ENCODE assay signal across 13 cellular contexts in the genomic region with DNA sequence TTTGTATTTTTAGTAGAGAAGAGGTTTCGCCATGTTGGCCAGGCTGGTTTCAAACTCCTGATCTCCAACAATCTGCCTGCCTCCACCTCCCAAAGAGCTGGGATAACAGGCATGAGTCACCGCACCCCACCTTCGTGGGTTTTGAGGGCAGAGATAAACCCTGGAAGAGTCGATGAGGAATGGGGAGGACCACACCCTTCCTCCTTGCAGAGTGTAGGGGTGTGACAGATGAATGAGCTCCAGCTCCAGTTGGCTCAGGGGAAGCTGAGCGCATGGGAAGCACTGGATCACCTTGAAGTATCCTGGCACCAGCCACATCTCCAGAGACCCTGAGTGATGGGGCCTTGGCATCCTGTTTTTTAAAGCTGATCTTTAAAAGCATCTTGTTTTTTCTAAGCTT. TPM values are rescaled to one million over a fixed set of nuclear protein-coding genes. Genes with fewer than 3 reads are reported as not detected.
"Had no signal": no experiment of that assay in that cellular context is flagged by ENCODE, and none has a peak within 500 bp of the region (broad histone marks: within the 10 kb centered on the region; RNA-seq: fewer than 3 reads in every experiment).

No MANE protein-coding gene starts in this region.

RNA-seq across cellular contexts. Expression of gene SPDYE2, which starts 32.5 kb away (rescaled TPM):
- total RNA-seq: dermis blood vessel endothelial cell, endothelial cell of umbilical vein, epithelial cell of proximal tubule, esophagus squamous epithelium, frontal cortex, gastroesophageal sphincter, hepatocyte, left lung, left ventricle myocardium superior, lower lobe of right lung, lung microvascular endothelial cell, mesenteric fat pad, mucosa of gallbladder had no signal
- polyA plus RNA-seq: endothelial cell of umbilical vein had no signal
